ENCODE assay signal across 8 cellular contexts in the genomic region with DNA sequence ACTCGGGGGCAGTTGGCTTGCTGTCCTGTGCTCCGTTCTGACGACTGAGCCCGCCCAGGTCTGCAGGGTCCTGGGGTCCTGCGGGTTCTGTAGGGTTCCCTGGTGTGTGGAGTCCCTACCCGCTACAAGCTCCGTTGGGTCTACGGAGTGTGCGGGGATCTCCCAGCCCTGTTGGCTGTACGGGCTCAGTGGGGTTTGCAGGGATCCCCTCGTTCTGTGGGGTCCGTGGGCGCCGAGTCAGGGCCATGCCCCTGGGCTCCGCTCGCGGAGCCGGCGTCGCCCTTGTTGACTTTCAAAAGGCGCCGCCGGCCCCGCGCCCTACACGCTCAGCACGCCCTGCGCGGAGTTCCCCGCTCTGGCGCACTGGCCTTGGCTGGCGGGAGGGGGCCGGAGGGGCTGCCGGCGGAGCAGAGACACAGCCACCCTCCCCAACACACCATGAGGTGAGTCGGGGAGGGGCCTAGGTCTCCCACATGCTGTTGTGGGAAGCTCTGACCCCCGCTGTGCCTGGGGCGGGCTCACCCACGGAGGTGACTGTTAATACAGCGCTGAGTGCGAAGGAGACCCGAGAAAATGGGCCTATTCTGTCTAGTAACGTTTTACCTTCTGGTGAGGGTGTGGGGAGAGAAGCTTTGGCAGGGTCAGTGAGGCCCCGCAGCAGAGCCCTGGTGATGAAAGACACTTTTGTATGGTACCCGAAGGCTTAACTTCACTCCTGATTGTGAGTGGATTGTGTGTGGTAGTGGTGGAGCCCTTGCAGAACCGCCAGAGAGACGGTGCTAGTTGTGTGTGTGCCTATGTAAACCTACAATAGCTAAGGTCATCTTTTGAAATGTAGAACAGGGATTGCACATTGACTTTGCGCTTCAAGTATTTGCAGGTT. TPM values are rescaled to one million over a fixed set of nuclear protein-coding genes. Genes with fewer than 3 reads are reported as not detected.
A peak's percentile ranks its signal among the peaks of the same experiment; 100 is the strongest.
DNase-seq lines count a peak whose midpoint lies in the region; ATAC-seq and TF ChIP-seq lines count a peak whose summit lies in the region.

No MANE protein-coding gene starts in this region.

- H3K27ac ChIP-seq in OCI-LY7 (ENCODE audit: low read depth, low read length, poor library complexity, severe bottlenecking) (peak overlapping the region; percentile 92), heart left ventricle (peak overlapping the region in 7 of 12 donors; percentile 1 to 55 (median 27)), upper lobe of left lung (peak overlapping the region; percentile 7 to 74 (median 53))

- no TSS peak for BruUV-seq in OCI-LY7 (replicated peaks; lab: Mats Ljungman, UMichigan)

- no peak for TF ChIP-seq EP300 in upper lobe of left lung (IDR thresholded peaks at IDR 0.05)

- peaks cover 3% of the 10 kb centered on the region for H3K36me3 Mint-ChIP-seq in activated naive CD4-positive, alpha-beta T cell treated with anti-CD3 and anti-CD28 coated beads, Interleukin-2, amount 50 U/mL, for 24 hours

- H3K36me3 ChIP-seq in OCI-LY7 (ENCODE audit: insufficient read depth, low read length): peaks cover 35% of the 10 kb centered on the region
- peaks cover 0 to 4% (median 0%) of the 10 kb centered on the region in 9 donors for H3K36me3 ChIP-seq in heart left ventricle
- H3K36me3 ChIP-seq in upper lobe of left lung: no peaks in the 10 kb centered on the region

- no peaks in the 10 kb centered on the region for H3K27me3 Mint-ChIP-seq in activated naive CD4-positive, alpha-beta T cell treated with anti-CD3 and anti-CD28 coated beads, Interleukin-2, amount 50 U/mL, for 24 hours

- intact Hi-C loops in OCI-LY7 (cut with micrococcal nuclease; ENCODE audit: unreplicated experiment) (loop anchor here (1.0 to 10.0 kb wide), 3 partner anchors 36 to 372 kb away; partner anchors contain the start of gene IL2RA), heart left ventricle (cut with DNase I) (loop anchor here in 1 of 10 donors (10.0 kb wide), 1 partner anchor 112 kb away; no protein-coding TSS in a partner anchor), posterior vena cava (cut with DNase I) (no loop called here)

- H3K4me3 Mint-ChIP-seq in activated naive CD4-positive, alpha-beta T cell treated with anti-CD3 and anti-CD28 coated beads, Interleukin-2, amount 50 U/mL, for 24 hours: peak overlapping the region; percentile 83

- peak overlapping the region; percentile 91 for H3K4me2 ChIP-seq in OCI-LY7 (ENCODE audit: low read length)

- H3K9me2 ChIP-seq in OCI-LY7 (ENCODE audit: insufficient read depth, low read length): no peaks in the 10 kb centered on the region

- H3K27ac Mint-ChIP-seq in activated naive CD4-positive, alpha-beta T cell treated with anti-CD3 and anti-CD28 coated beads, Interleukin-2, amount 50 U/mL, for 24 hours: peak overlapping the region; percentile 71

- peaks cover 4% of the 10 kb centered on the region for H3K9me3 Mint-ChIP-seq in activated naive CD4-positive, alpha-beta T cell treated with anti-CD3 and anti-CD28 coated beads, Interleukin-2, amount 50 U/mL, for 24 hours

- no peaks in the 10 kb centered on the region for H3K27me3 ChIP-seq in heart left ventricle
- no peaks in the 10 kb centered on the region for H3K27me3 ChIP-seq in upper lobe of left lung

- H4K20me1 ChIP-seq in OCI-LY7 (ENCODE audit: insufficient read depth, low read length): no peaks in the 10 kb centered on the region; the same call in 1 of the 2 replicates

- peaks cover 16% of the 10 kb centered on the region; the same call in 1 of the 2 replicates for H3K9me3 ChIP-seq in OCI-LY7 (ENCODE audit: low read length)
- H3K9me3 ChIP-seq in heart left ventricle: no peaks in the 10 kb centered on the region
- no peaks in the 10 kb centered on the region for H3K9me3 ChIP-seq in upper lobe of left lung

- peak; percentile 44 to 90 (median 85) for ATAC-seq in heart left ventricle
- ATAC-seq in upper lobe of left lung (ENCODE audit: low FRiP score in 2 of 2): peak; percentile 87 to 92

- TF ChIP-seq POLR2A in heart left ventricle (IDR thresholded peaks at IDR 0.05) (no peak), upper lobe of left lung (IDR thresholded peaks at IDR 0.05) (peak in 1 of 4 donors; percentile 15)

- H3K4me3 ChIP-seq in HFF-Myc (replicated peaks; ENCODE audit: low read depth, low read length) (peak overlapping the region; percentile 43), OCI-LY7 (ENCODE audit: low read depth, low read length, poor library complexity, severe bottlenecking) (peak overlapping the region; percentile 70), heart left ventricle (peak overlapping the region; percentile 7 to 67 (median 54)), upper lobe of left lung (peak overlapping the region; percentile 16 to 59 (median 51))

- peaks cover 100% of the 10 kb centered on the region for H3K79me2 ChIP-seq in OCI-LY7 (ENCODE audit: insufficient read depth, low read depth, low read length)

- 8 to 23% (median 11%) methylated on average over 20 to 48 of the region's 48 CpGs for WGBS in heart left ventricle, 4 donors
- 11 to 15% methylated on average over 16 to 32 of the region's 48 CpGs for WGBS in upper lobe of left lung, 2 donors

- H3K4me1 Mint-ChIP-seq in activated naive CD4-positive, alpha-beta T cell treated with anti-CD3 and anti-CD28 coated beads, Interleukin-2, amount 50 U/mL, for 24 hours: peaks cover 83% of the 10 kb centered on the region

- POLR2A ChIA-PET in OCI-LY7 (lab: Charles Lee): interaction anchor here (0.5 to 8.6 kb wide), 33 partner anchors 8 to 1632 kb away, joined by 3 to 142 read pairs (median 6); partner anchors contain the start of genes ANKRD16, ASB13, FBH1 and GDI2

- no peak for TF ChIP-seq CTCF in GM10266 (IDR thresholded peaks at IDR 0.05; ENCODE audit: control insufficient read depth, insufficient read depth, low read depth, missing control alignments)
- TF ChIP-seq CTCF in HFF-Myc (IDR thresholded peaks at IDR 0.05; ENCODE audit: low read depth, low read length, missing control alignments): no peak
- TF ChIP-seq CTCF in OCI-LY7 (conservative IDR thresholded peaks at IDR 0.05; ENCODE audit: low read length): no peak
- no peak for TF ChIP-seq CTCF in heart left ventricle (IDR thresholded peaks at IDR 0.05)
- no peak for TF ChIP-seq CTCF in upper lobe of left lung (IDR thresholded peaks at IDR 0.05)

- CTCF ChIA-PET in OCI-LY7 (lab: Charles Lee; ENCODE audit: unreplicated experiment): interaction anchor here (0.6 to 1.2 kb wide), 4 partner anchors 8 to 252 kb away, joined by 3 read pairs; partner anchors contain the start of gene FBH1

- no peak overlapping the region for H2AFZ ChIP-seq in OCI-LY7 (ENCODE audit: low read length)

- DNase-seq in GM10266 (ENCODE audit: extremely low spot score) (peak; percentile 68), HFF-Myc (ENCODE audit: extremely low read depth, low read depth) (no peak), OCI-LY7 (ENCODE audit: low spot score) (peak; percentile 87), heart left ventricle (peak; percentile 42 to 67 (median 48)), posterior vena cava (ENCODE audit: low spot score) (peak; percentile 81), upper lobe of left lung (peak; percentile 64 to 92), NCI-H2107 treated with DMSO at 0.1 percent for 48 hours (lab: John Stamatoyannopoulos, UW; ENCODE audit: unreplicated experiment) (no peak)

- H3K4me1 ChIP-seq in OCI-LY7 (ENCODE audit: insufficient read depth, low read length, poor library complexity, severe bottlenecking) (peaks cover 91% of the 10 kb centered on the region), heart left ventricle (peaks cover 0 to 43% (median 23%) of the 10 kb centered on the region in 12 donors), upper lobe of left lung (peaks cover 13 to 35% (median 19%) of the 10 kb centered on the region in 4 donors)

RNA-seq across cellular contexts. Expression of gene TASOR2, which starts 8.1 kb away (rescaled TPM):
- total RNA-seq in OCI-LY7 (2014; rRNA removed; shearing (Covaris generic)): 103 and 113 TPM in 2 replicates
- total RNA-seq in OCI-LY7 (2022) (116 and 127 TPM in 2 replicates), heart left ventricle (10 to 100 TPM; 28.7 to 47.2 (median 35.5) TPM), posterior vena cava (10 to 100 TPM; 57.5 to 59.6 TPM), upper lobe of left lung (100 to 1,000 TPM in 2 of 6 donors, 10 to 100 TPM in 4; 26.2 to 124 (median 65.3) TPM)
- polyA plus RNA-seq in heart left ventricle: 10 to 100 TPM in 1 of 2 donors, 1 to 10 TPM in 1; 9.6 to 16.9 TPM

RNA-seq across cellular contexts. Expression of gene ASB13, which starts 26.3 kb away (rescaled TPM):
- 23.2 and 25.6 TPM in 2 replicates for total RNA-seq in OCI-LY7 (2014; rRNA removed; shearing (Covaris generic))
- total RNA-seq in OCI-LY7 (2022): 90.4 and 108 TPM in 2 replicates
- 10 to 100 TPM; 12.0 to 18.6 (median 13.3) TPM for total RNA-seq in heart left ventricle
- polyA plus RNA-seq in heart left ventricle: 10 to 100 TPM in 1 of 2 donors, 1 to 10 TPM in 1; 9.9 to 11.2 TPM
- 10 to 100 TPM; 19.7 to 21.6 TPM for total RNA-seq in posterior vena cava
- total RNA-seq in upper lobe of left lung: 10 to 100 TPM in 5 of 6 donors, 1 to 10 TPM in 1; 6.3 to 32.5 (median 18.2) TPM

Comparison
In these comparisons a context has a peak if more than half of its experiments do, and no peak if none do; other contexts are left out.
1. DNase-seq: peak in GM10266 (single experiment), OCI-LY7 (single experiment), heart left ventricle (5 of 5), posterior vena cava (single experiment) and upper lobe of left lung (2 of 2); none in HFF-Myc (single experiment) and NCI-H2107 treated with DMSO at 0.1 percent for 48 hours (single experiment).
2. H3K27ac ChIP-seq: peak in every context shown above with its lines; median percentile 92 in OCI-LY7; 53 in upper lobe of left lung; 27 in heart left ventricle.
3. Peak in every context shown above with its lines, with median percentiles within 50 percentile points of each other: H3K4me3 ChIP-seq.